In the genomic region with DNA sequence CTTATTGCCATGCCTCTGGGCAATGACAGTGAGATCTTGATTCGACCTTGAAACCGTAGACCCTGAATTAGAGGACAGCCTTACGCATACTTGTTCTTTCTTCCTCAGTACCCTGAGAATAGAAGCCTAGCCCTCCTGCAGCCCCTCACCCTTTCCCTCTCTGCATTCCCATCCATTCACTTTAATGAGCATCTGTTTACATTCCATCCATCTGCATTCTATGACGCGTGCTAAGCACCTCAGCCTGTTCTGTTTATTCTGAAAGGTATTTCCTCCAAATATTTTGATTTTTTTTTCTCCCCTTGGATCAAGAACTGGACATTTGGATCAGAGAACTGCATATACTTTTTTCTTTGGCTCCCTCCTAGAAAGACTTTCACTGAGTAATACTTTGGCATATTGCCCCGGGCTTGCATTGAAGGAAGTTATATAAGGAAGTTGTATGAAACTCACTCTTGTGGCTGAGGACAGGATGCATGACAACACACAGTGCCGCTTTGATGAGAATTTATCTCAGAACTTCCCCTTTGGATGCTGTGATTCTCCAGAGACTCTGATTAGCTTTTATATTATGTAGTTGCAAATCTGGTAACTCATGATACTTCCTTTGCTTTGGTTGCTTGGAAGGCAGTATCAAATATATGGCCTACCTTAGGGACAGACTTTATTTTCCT, we compare ENCODE assay signal across 8 cellular contexts. TPM values are rescaled to one million over a fixed set of nuclear protein-coding genes. Genes with fewer than 3 reads are reported as not detected.
DNase-seq lines count a peak whose midpoint lies in the region; ATAC-seq and TF ChIP-seq lines count a peak whose summit lies in the region.

No MANE protein-coding gene starts in this region.

- H3K4me1 Mint-ChIP-seq in naive thymus-derived CD8-positive, alpha-beta T cell = peaks cover 14 to 63% (median 23%) of the 10 kb centered on the region in 4 donors

- ATAC-seq in GM18868 (IDR thresholded peaks at IDR 0.05; ENCODE audit: unreplicated experiment) = peak; percentile 41
- ATAC-seq in naive thymus-derived CD8-positive, alpha-beta T cell = peak; percentile 97 to 98
- no peak for ATAC-seq in HG03097 (IDR thresholded peaks at IDR 0.05; ENCODE audit: low FRiP score, unreplicated experiment)

- DNase-seq in SIG-M5 treated with dmso at 0.1 percent for 504 hours (lab: John Stamatoyannopoulos, UW; ENCODE audit: unreplicated experiment) (peak; percentile 94), epithelial cell of proximal tubule (ENCODE audit: low read depth) (peak; percentile 12), NCI-H1105 (lab: John Stamatoyannopoulos, UW) (no peak)
- peak in 9 of 10 donors; percentile 35 to 79 (median 50) for DNase-seq in naive thymus-derived CD8-positive, alpha-beta T cell
- no peak for DNase-seq in activated T-cell treated with anti-CD3 and anti-CD28 coated beads, Interleukin-2, amount 50 U/mL, for 1 hour

- peak overlapping the region in 9 of 10 donors; percentile 0 to 73 (median 52) for H3K27ac Mint-ChIP-seq in naive thymus-derived CD8-positive, alpha-beta T cell

- H3K4me3 Mint-ChIP-seq in naive thymus-derived CD8-positive, alpha-beta T cell = peak overlapping the region in 4 of 10 donors; percentile 0 to 78 (median 52)

- POLR2A ChIA-PET in naive thymus-derived CD8-positive, alpha-beta T cell (lab: Charles Lee) = interaction anchor here (0.5 kb wide), 1 partner anchor 1174 kb away, joined by 4 read pairs; no protein-coding TSS in a partner anchor

- no peak overlapping the region for H3K4me3 ChIP-seq in epithelial cell of proximal tubule (ENCODE audit: low read depth, low read length)

- peak overlapping the region; percentile 89 for H3K27ac ChIP-seq in 22Rv1

- TF ChIP-seq CTCF in 22Rv1 (IDR thresholded peaks at IDR 0.05) (no peak), epithelial cell of proximal tubule (conservative IDR thresholded peaks at IDR 0.05; ENCODE audit: low read depth, low read length) (no peak)

- peaks cover 5 to 14% (median 6%) of the 10 kb centered on the region in 3 donors for H3K36me3 Mint-ChIP-seq in naive thymus-derived CD8-positive, alpha-beta T cell

- H3K27me3 Mint-ChIP-seq in naive thymus-derived CD8-positive, alpha-beta T cell = no peaks in the 10 kb centered on the region

- H3K9me3 Mint-ChIP-seq in naive thymus-derived CD8-positive, alpha-beta T cell = no peaks in the 10 kb centered on the region

RNA-seq across cellular contexts. Expression of a gene that starts 15.7 kb away (rescaled TPM):
- total RNA-seq in epithelial cell of proximal tubule = 2.5 and 4.2 TPM in 2 replicates
- 10 to 100 TPM in 1 of 2 experiments, 1 to 10 TPM in 1; 8.8 to 10.2 TPM for total RNA-seq in naive thymus-derived CD8-positive, alpha-beta T cell
- polyA plus RNA-seq in naive thymus-derived CD8-positive, alpha-beta T cell = 1 to 10 TPM; 1.5 to 2.4 (median 2.1) TPM

RNA-seq across cellular contexts. Expression of a gene that starts 16.2 kb away (rescaled TPM):
- not detected in 2 replicates for total RNA-seq in epithelial cell of proximal tubule
- total RNA-seq in naive thymus-derived CD8-positive, alpha-beta T cell = not detected
- not detected for polyA plus RNA-seq in naive thymus-derived CD8-positive, alpha-beta T cell

RNA-seq across cellular contexts. Expression of a gene that starts 25.4 kb away (rescaled TPM):
- not detected in 2 replicates for total RNA-seq in epithelial cell of proximal tubule
- not detected for total RNA-seq in naive thymus-derived CD8-positive, alpha-beta T cell
- not detected for polyA plus RNA-seq in naive thymus-derived CD8-positive, alpha-beta T cell

RNA-seq across cellular contexts. Expression of a gene that starts 29.9 kb away (rescaled TPM):
- 25.9 and 32.5 TPM in 2 replicates for total RNA-seq in epithelial cell of proximal tubule
- 10 to 100 TPM; 25.4 to 27.9 TPM for total RNA-seq in naive thymus-derived CD8-positive, alpha-beta T cell
- 10 to 100 TPM; 73.0 to 87.9 (median 78.5) TPM for polyA plus RNA-seq in naive thymus-derived CD8-positive, alpha-beta T cell

RNA-seq across cellular contexts. Expression of a gene that starts 32.7 kb away (rescaled TPM):
- 0.12 and 0.14 TPM in 2 replicates for total RNA-seq in epithelial cell of proximal tubule
- total RNA-seq in naive thymus-derived CD8-positive, alpha-beta T cell = 1 to 10 TPM; 7.0 to 8.9 TPM
- polyA plus RNA-seq in naive thymus-derived CD8-positive, alpha-beta T cell = 1 to 10 TPM in 2 of 3 donors, under 1 TPM in 1; 0.17 to 2.2 (median 1.7) TPM

Comparison
In these comparisons a context has a peak if more than half of its experiments do, and no peak if none do; other contexts are left out.
1. DNase-seq: peak in SIG-M5 treated with dmso at 0.1 percent for 504 hours (single experiment), epithelial cell of proximal tubule (single experiment) and naive thymus-derived CD8-positive, alpha-beta T cell (9 of 10); none in NCI-H1105 (single experiment) and activated T-cell treated with anti-CD3 and anti-CD28 coated beads, Interleukin-2, amount 50 U/mL, for 1 hour (single experiment).